11 cellular contexts compared by ENCODE assay signal in the genomic region with DNA sequence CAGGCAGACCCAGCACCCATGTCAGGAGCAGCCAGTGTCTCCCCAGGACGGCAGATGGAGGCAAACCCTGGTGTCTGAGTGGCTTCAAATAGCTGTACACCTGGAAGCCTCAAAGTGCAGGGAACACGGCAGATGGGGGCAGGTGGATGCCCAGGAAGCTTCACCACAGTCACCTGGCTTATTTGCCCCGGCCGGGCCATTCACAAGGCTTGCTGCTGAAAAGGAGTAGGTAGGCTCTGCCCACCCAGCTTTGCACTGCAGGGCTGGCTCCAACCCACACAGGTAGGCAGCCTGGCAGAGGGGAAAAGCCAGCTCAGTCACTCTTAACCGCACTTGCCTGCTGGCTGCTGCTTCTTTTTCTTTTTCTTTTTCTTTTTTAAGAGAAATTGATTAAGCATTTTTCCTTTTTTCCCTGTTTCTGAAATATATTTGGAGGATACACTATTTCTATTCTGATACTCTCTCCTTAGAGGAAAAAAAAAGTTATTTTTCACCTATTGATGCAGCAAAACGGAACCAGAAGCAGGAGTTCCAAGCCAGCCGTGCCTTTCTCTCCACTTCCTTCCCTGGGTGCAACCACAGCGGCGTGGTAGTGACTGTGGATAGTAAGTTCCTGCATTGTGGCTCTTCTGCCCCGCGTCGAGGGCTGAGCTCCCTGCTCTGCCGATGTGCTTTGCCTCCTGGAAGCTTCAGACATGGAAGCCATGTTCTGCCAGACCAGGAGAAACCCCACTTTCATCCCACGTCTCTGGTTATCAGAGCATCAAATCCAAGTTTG.
A peak's percentile ranks its signal among the peaks of the same experiment; 100 is the strongest.
DNase-seq lines count a peak whose midpoint lies in the region; ATAC-seq and TF ChIP-seq lines count a peak whose summit lies in the region.
"Had no signal": no experiment of that assay in that cellular context is flagged by ENCODE, and none has a peak within 500 bp of the region (broad histone marks: within the 10 kb centered on the region; RNA-seq: fewer than 3 reads in every experiment).

No MANE protein-coding gene starts in this region.

- ATAC-seq in naive thymus-derived CD8-positive, alpha-beta T cell = peak; percentile 27 to 29
- ATAC-seq in HG03469 (IDR thresholded peaks at IDR 0.05; ENCODE audit: unreplicated experiment) = no peak

- peak overlapping the region in 7 of 10 donors; percentile 21 to 91 (median 76) for H3K27ac Mint-ChIP-seq in naive thymus-derived CD8-positive, alpha-beta T cell
- H3K27ac Mint-ChIP-seq in nephron progenitor cell (no peak overlapping the region), glutamatergic neuron (ENCODE audit: unreplicated experiment) (no peak overlapping the region)

- H3K9ac ChIP-seq in BLaER1 = no peak overlapping the region; the same call in 1 of the 2 replicates

- DNase-seq in NCI-H69 (lab: John Stamatoyannopoulos, UW) = peak; percentile 43
- peak; percentile 10 for DNase-seq in activated T-helper 1 cell treated with Interleukin-2 at 50 U/mL for 16 hours (ENCODE audit: low read depth)
- peak in 5 of 10 donors; percentile 4 to 34 (median 27) for DNase-seq in naive thymus-derived CD8-positive, alpha-beta T cell
- DNase-seq in nephron progenitor cell = no peak
- DNase-seq in glutamatergic neuron = no peak
- no peak for DNase-seq in activated CD4-positive, CD25-positive, alpha-beta regulatory T cell (lab: John Stamatoyannopoulos, UW)
- DNase-seq: colonic mucosa, NCI-H2029 treated with DMSO at 0.1 percent for 48 hours had no signal

- peak overlapping the region; percentile 35; the same call in 1 of the 2 replicates for H3K27ac ChIP-seq in BLaER1
- H3K27ac ChIP-seq: colonic mucosa, tibial artery had no signal

- peak overlapping the region; percentile 46 to 91 (median 75) for H3K4me3 Mint-ChIP-seq in naive thymus-derived CD8-positive, alpha-beta T cell
- H3K4me3 Mint-ChIP-seq in nephron progenitor cell (no peak overlapping the region), glutamatergic neuron (ENCODE audit: unreplicated experiment) (no peak overlapping the region)

- H3K9me3 ChIP-seq in BLaER1 = no peaks in the 10 kb centered on the region
- H3K9me3 ChIP-seq: colonic mucosa, tibial artery had no signal

- H3K4me2 ChIP-seq in BLaER1 = peak overlapping the region; percentile 77

- no peaks in the 10 kb centered on the region for H3K9me3 Mint-ChIP-seq in naive thymus-derived CD8-positive, alpha-beta T cell
- no peaks in the 10 kb centered on the region for H3K9me3 Mint-ChIP-seq in nephron progenitor cell
- H3K9me3 Mint-ChIP-seq in glutamatergic neuron (ENCODE audit: unreplicated experiment) = peaks cover 5% of the 10 kb centered on the region

- no peaks in the 10 kb centered on the region for H4K20me1 ChIP-seq in BLaER1

- TF ChIP-seq CTCF in nephron progenitor cell (IDR thresholded peaks at IDR 0.05) (no peak), glutamatergic neuron (IDR thresholded peaks at IDR 0.05; ENCODE audit: partially characterized antibody, unreplicated experiment) (no peak)

- H3K27me3 Mint-ChIP-seq in naive thymus-derived CD8-positive, alpha-beta T cell = peaks cover 0 to 18% (median 3%) of the 10 kb centered on the region in 5 donors
- H3K27me3 Mint-ChIP-seq in nephron progenitor cell (ENCODE audit: low read depth, poor library complexity) (peaks cover 15% of the 10 kb centered on the region), glutamatergic neuron (ENCODE audit: unreplicated experiment) (no peaks in the 10 kb centered on the region)

- no peaks in the 10 kb centered on the region for H3K36me3 Mint-ChIP-seq in naive thymus-derived CD8-positive, alpha-beta T cell
- H3K36me3 Mint-ChIP-seq in nephron progenitor cell (ENCODE audit: low read depth) (no peaks in the 10 kb centered on the region), glutamatergic neuron (ENCODE audit: unreplicated experiment) (no peaks in the 10 kb centered on the region)

- H3K4me3 ChIP-seq in BLaER1 = no peak overlapping the region
- H3K4me3 ChIP-seq: colonic mucosa, tibial artery had no signal

- H3K4me1 Mint-ChIP-seq in naive thymus-derived CD8-positive, alpha-beta T cell = peaks cover 24 to 42% (median 38%) of the 10 kb centered on the region in 4 donors
- peaks cover 47% of the 10 kb centered on the region for H3K4me1 Mint-ChIP-seq in nephron progenitor cell
- peaks cover 6% of the 10 kb centered on the region for H3K4me1 Mint-ChIP-seq in glutamatergic neuron (ENCODE audit: low read depth, unreplicated experiment)

- peaks cover 44% of the 10 kb centered on the region for H3K4me1 ChIP-seq in BLaER1
- H3K4me1 ChIP-seq: colonic mucosa, tibial artery had no signal

- H3K27me3 ChIP-seq in BLaER1 = no peaks in the 10 kb centered on the region
- H3K27me3 ChIP-seq: colonic mucosa, tibial artery had no signal

- no peaks in the 10 kb centered on the region for H3K36me3 ChIP-seq in BLaER1
- H3K36me3 ChIP-seq: colonic mucosa, tibial artery had no signal

- POLR2A ChIA-PET in naive thymus-derived CD8-positive, alpha-beta T cell (lab: Charles Lee) = interaction anchor here (0.5 to 1.3 kb wide), 3 partner anchors 104 to 117 kb away, joined by 3 to 6 read pairs (median 3); no protein-coding TSS in a partner anchor

Comparison
In these comparisons a context has a peak if more than half of its experiments do, and no peak if none do; other contexts are left out.
1. DNase-seq: peak in NCI-H69 (single experiment) and activated T-helper 1 cell treated with Interleukin-2 at 50 U/mL for 16 hours (single experiment); none in nephron progenitor cell (single experiment), glutamatergic neuron (single experiment) and activated CD4-positive, CD25-positive, alpha-beta regulatory T cell (0 of 4).
2. H3K27ac Mint-ChIP-seq: peak in naive thymus-derived CD8-positive, alpha-beta T cell (7 of 10); none in nephron progenitor cell (single experiment) and glutamatergic neuron (single experiment).
3. H3K4me3 Mint-ChIP-seq: peak in naive thymus-derived CD8-positive, alpha-beta T cell (10 of 10); none in nephron progenitor cell (single experiment) and glutamatergic neuron (single experiment).